Comparison of ENCODE assay signal across 25 cellular contexts in the genomic region with DNA sequence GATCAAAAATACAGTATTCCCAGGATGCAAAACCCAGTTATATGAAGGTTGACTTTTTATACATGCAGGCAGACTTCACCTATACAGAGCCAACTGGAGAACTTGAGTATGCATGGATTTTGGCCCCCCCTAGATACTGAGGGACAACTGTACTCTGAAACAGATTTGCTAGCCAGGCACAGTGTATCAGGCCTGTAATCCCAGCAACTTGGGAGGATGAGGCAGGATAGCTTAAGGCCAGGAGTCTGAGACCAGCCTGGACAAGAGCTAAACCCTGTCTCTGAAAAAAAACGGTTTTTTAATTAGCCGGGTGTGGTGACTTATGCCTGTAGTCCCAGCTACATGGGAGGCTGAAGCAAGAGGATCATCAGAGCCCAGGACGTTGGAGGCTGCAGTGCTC.
"Had no signal": no experiment of that assay in that cellular context is flagged by ENCODE, and none has a peak within 500 bp of the region (broad histone marks: within the 10 kb centered on the region; RNA-seq: fewer than 3 reads in every experiment).

No MANE protein-coding gene starts in this region.

- H3K27me3 Mint-ChIP-seq: naive thymus-derived CD8-positive, alpha-beta T cell; stimulated activated naive B cell treated with anti-CD40 and anti-IgM and Interleukin-4, amounts not matched to agents 10 μg/mL and 1 μg/mL and 100 μg/mL, for 72 hours; stimulated activated naive CD8-positive, alpha-beta T cell treated with anti-CD3 and anti-CD28 coated beads, Interleukin-15, Interleukin-2, amounts not matched to agents 100 ng/mL and 50 ng/mL, for 24 hours had no signal

- H3K27ac ChIP-seq: coronary artery, lower lobe of right lung, ovary, psoas muscle, skin epidermis, spleen, thoracic aorta, tibial nerve, upper lobe of right lung, uterus had no signal

- H3K4me3 ChIP-seq: coronary artery, lower lobe of right lung, ovary, psoas muscle, skin epidermis, spleen, thoracic aorta, tibial nerve, upper lobe of right lung, uterus had no signal

- H3K27ac Mint-ChIP-seq: stimulated activated naive B cell treated with anti-CD40 and anti-IgM and Interleukin-4, amounts not matched to agents 10 μg/mL and 1 μg/mL and 100 μg/mL, for 72 hours; stimulated activated naive CD8-positive, alpha-beta T cell treated with anti-CD3 and anti-CD28 coated beads, Interleukin-15, Interleukin-2, amounts not matched to agents 100 ng/mL and 50 ng/mL, for 24 hours had no signal

- DNase-seq: dermis blood vessel endothelial cell; effector CD4-positive, alpha-beta T cell; hypothalamus; immature natural killer cell; islet precursor cell; kidney glomerular epithelial cell; left ventricle myocardium superior; lower lobe of right lung; naive thymus-derived CD8-positive, alpha-beta T cell; nephron progenitor cell; occipital lobe; ovary; posterior cingulate gyrus; psoas muscle; right cardiac atrium; spleen; stimulated activated CD4-positive, alpha-beta T cell treated with anti-CD3 and anti-CD28 coated beads, Interleukin-4, amount 100 ng/mL, for 4 hours; stimulated activated naive B cell treated with anti-CD40 and anti-IgM and Interleukin-4, amounts not matched to agents 10 μg/mL and 1 μg/mL and 100 μg/mL, for 72 hours; upper lobe of right lung; uterus had no signal

- H3K4me1 ChIP-seq: psoas muscle, uterus had no signal

- H3K9me3 Mint-ChIP-seq: immature natural killer cell; naive thymus-derived CD8-positive, alpha-beta T cell; stimulated activated naive B cell treated with anti-CD40 and anti-IgM and Interleukin-4, amounts not matched to agents 10 μg/mL and 1 μg/mL and 100 μg/mL, for 72 hours; stimulated activated naive CD8-positive, alpha-beta T cell treated with anti-CD3 and anti-CD28 coated beads, Interleukin-15, Interleukin-2, amounts not matched to agents 100 ng/mL and 50 ng/mL, for 24 hours had no signal

- H3K4me3 Mint-ChIP-seq: immature natural killer cell; nephron progenitor cell; stimulated activated naive B cell treated with anti-CD40 and anti-IgM and Interleukin-4, amounts not matched to agents 10 μg/mL and 1 μg/mL and 100 μg/mL, for 72 hours; stimulated activated naive CD8-positive, alpha-beta T cell treated with anti-CD3 and anti-CD28 coated beads, Interleukin-15, Interleukin-2, amounts not matched to agents 100 ng/mL and 50 ng/mL, for 24 hours had no signal

- ATAC-seq: left ventricle myocardium superior; lower lobe of right lung; naive thymus-derived CD8-positive, alpha-beta T cell; psoas muscle; right cardiac atrium; stimulated activated naive B cell treated with anti-CD40 and anti-IgM and Interleukin-4, amounts not matched to agents 10 μg/mL and 1 μg/mL and 100 μg/mL, for 72 hours; upper lobe of right lung had no signal

- H3K27me3 ChIP-seq: ovary, spleen, tibial nerve, upper lobe of right lung, uterus had no signal

- H3K36me3 Mint-ChIP-seq: immature natural killer cell had no signal

- H3K36me3 ChIP-seq: lower lobe of right lung, ovary, thoracic aorta, tibial nerve, upper lobe of right lung, uterus had no signal

- H3K9me3 ChIP-seq: lower lobe of right lung, ovary, psoas muscle, spleen, thoracic aorta, tibial nerve, upper lobe of right lung, uterus had no signal
